ENCODE assay signal across 21 cellular contexts in the genomic region with DNA sequence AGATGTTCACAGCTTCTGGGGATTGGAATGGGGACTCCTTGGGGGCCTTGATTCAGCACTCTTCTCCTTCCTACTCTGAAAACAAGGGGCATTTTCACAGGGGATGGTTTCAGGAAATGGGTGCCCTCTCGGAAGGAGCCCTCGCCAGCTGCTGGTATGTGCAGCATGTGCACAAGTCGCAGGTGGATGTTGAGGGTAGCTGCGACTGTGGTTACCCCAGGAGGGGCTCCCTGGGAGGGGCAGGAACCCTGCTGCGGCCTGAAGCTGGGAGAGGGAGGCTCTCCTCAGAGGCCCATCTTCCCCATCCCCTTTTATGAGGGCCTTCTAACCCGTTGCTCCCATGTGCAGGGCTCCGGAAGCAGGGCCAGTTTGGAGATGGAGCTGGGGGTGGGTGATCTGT. TPM values are rescaled to one million over a fixed set of nuclear protein-coding genes. Genes with fewer than 3 reads are reported as not detected.
DNase-seq lines count a peak whose midpoint lies in the region; ATAC-seq and TF ChIP-seq lines count a peak whose summit lies in the region.
"Had no signal": no experiment of that assay in that cellular context is flagged by ENCODE, and none has a peak within 500 bp of the region (broad histone marks: within the 10 kb centered on the region; RNA-seq: fewer than 3 reads in every experiment).

No MANE protein-coding gene starts in this region.

- H3K27me3 ChIP-seq in BLaER1, result no peaks in the 10 kb centered on the region

- no peak overlapping the region for H3K4me3 Mint-ChIP-seq in activated CD8-positive, alpha-beta T cell treated with anti-CD3 and anti-CD28 coated beads, Interleukin-2, amount 10 ng/mL, durations not matched to agents 7 days and 5 days
- no peak overlapping the region for H3K4me3 Mint-ChIP-seq in activated CD8-positive, alpha-beta T cell treated with anti-CD3 and anti-CD28 coated beads for 36 hours
- H3K4me3 Mint-ChIP-seq in neural crest cell, result peak overlapping the region; percentile 38
- no peak overlapping the region for H3K4me3 Mint-ChIP-seq in activated CD4-positive, alpha-beta T cell treated with anti-CD3 and anti-CD28 coated beads, Interleukin-2, amount 10 ng/mL, durations not matched to agents 7 days and 5 days
- H3K4me3 Mint-ChIP-seq: CD4-positive, alpha-beta T cell; GM23338; H9 had no signal

- intact Hi-C loops in activated CD8-positive, alpha-beta T cell treated with anti-CD3 and anti-CD28 coated beads for 36 hours (cut with micrococcal nuclease), result no loop called here

- no peak overlapping the region for H3K4me3 ChIP-seq in BLaER1
- H3K4me3 ChIP-seq in Jurkat, Clone E6-1 (ENCODE audit: low read length), result peak overlapping the region; percentile 11
- H3K4me3 ChIP-seq: GM23338 had no signal

- H3K9me3 ChIP-seq in BLaER1, result no peaks in the 10 kb centered on the region

- no peaks in the 10 kb centered on the region for H3K27me3 Mint-ChIP-seq in activated CD8-positive, alpha-beta T cell treated with anti-CD3 and anti-CD28 coated beads, Interleukin-2, amount 10 ng/mL, durations not matched to agents 7 days and 5 days (ENCODE audit: low read depth)
- H3K27me3 Mint-ChIP-seq in activated CD8-positive, alpha-beta T cell treated with anti-CD3 and anti-CD28 coated beads for 36 hours, result no peaks in the 10 kb centered on the region
- no peaks in the 10 kb centered on the region for H3K27me3 Mint-ChIP-seq in neural crest cell (ENCODE audit: low read depth)
- H3K27me3 Mint-ChIP-seq in activated CD4-positive, alpha-beta T cell treated with anti-CD3 and anti-CD28 coated beads, Interleukin-2, amount 10 ng/mL, durations not matched to agents 7 days and 5 days, result no peaks in the 10 kb centered on the region
- H3K27me3 Mint-ChIP-seq: CD4-positive, alpha-beta T cell had no signal

- H3K4me1 Mint-ChIP-seq in activated CD8-positive, alpha-beta T cell treated with anti-CD3 and anti-CD28 coated beads, Interleukin-2, amount 10 ng/mL, durations not matched to agents 7 days and 5 days (ENCODE audit: low read depth), result no peaks in the 10 kb centered on the region
- peaks cover 3% of the 10 kb centered on the region for H3K4me1 Mint-ChIP-seq in activated CD8-positive, alpha-beta T cell treated with anti-CD3 and anti-CD28 coated beads for 36 hours (ENCODE audit: low read depth)
- H3K4me1 Mint-ChIP-seq in neural crest cell, result peaks cover 3% of the 10 kb centered on the region
- peaks cover 4% of the 10 kb centered on the region for H3K4me1 Mint-ChIP-seq in activated CD4-positive, alpha-beta T cell treated with anti-CD3 and anti-CD28 coated beads, Interleukin-2, amount 10 ng/mL, durations not matched to agents 7 days and 5 days
- H3K4me1 Mint-ChIP-seq: GM23338, H9 had no signal

- POLR2A ChIA-PET in activated CD8-positive, alpha-beta T cell treated with anti-CD3 and anti-CD28 coated beads, Interleukin-2, amount 10 ng/mL, durations not matched to agents 7 days and 5 days (lab: Charles Lee), result interaction anchor here (0.6 kb wide), 2 partner anchors 25 to 297 kb away, joined by 3 read pairs; no protein-coding TSS in a partner anchor
- POLR2A ChIA-PET in activated CD8-positive, alpha-beta T cell treated with anti-CD3 and anti-CD28 coated beads for 36 hours (lab: Charles Lee), result no interaction called here
- POLR2A ChIA-PET in activated CD4-positive, alpha-beta T cell treated with anti-CD3 and anti-CD28 coated beads, Interleukin-2, amount 10 ng/mL, durations not matched to agents 7 days and 5 days (lab: Charles Lee), result no interaction called here

- H3K9ac ChIP-seq in BLaER1, result peak overlapping the region; percentile 53; the same call in 1 of the 2 replicates

- DNase-seq in activated CD8-positive, alpha-beta T cell treated with anti-CD3 and anti-CD28 coated beads, Interleukin-2, amount 10 ng/mL, durations not matched to agents 7 days and 5 days, result no peak
- no peak for DNase-seq in activated CD8-positive, alpha-beta T cell treated with anti-CD3 and anti-CD28 coated beads for 36 hours
- DNase-seq in Jurkat, Clone E6-1 (ENCODE audit: low read depth, low spot score), result peak; percentile 65
- DNase-seq in neural crest cell (ENCODE audit: low read depth, low spot score) (no peak), KG1 (lab: John Stamatoyannopoulos, UW) (no peak)
- DNase-seq in activated CD4-positive, alpha-beta T cell treated with anti-CD3 and anti-CD28 coated beads, Interleukin-2, amount 10 ng/mL, durations not matched to agents 7 days and 5 days, result no peak
- DNase-seq: CD4-positive, alpha-beta T cell; DMS53; H9; KBM-7; NCI-H1048; NCI-H1417 treated with DMSO at 0.1 percent for 48 hours; NCI-H1694 treated with DMSO at 0.1 percent for 48 hours; NCI-H2081; NCI-H2227 treated with DMSO at 0.1 percent for 48 hours; NCI-H526 treated with DMSO at 0.1 percent for 48 hours; RPMI8226; SHP77 had no signal

- TF ChIP-seq CTCF in activated CD8-positive, alpha-beta T cell treated with anti-CD3 and anti-CD28 coated beads for 36 hours (IDR thresholded peaks at IDR 0.05), result no peak
- no peak for TF ChIP-seq CTCF in neural crest cell (conservative IDR thresholded peaks at IDR 0.05)

- peak overlapping the region; percentile 59 for H3K27ac ChIP-seq in BLaER1

- no peaks in the 10 kb centered on the region for H3K9me3 Mint-ChIP-seq in activated CD8-positive, alpha-beta T cell treated with anti-CD3 and anti-CD28 coated beads, Interleukin-2, amount 10 ng/mL, durations not matched to agents 7 days and 5 days (ENCODE audit: insufficient read depth)
- no peaks in the 10 kb centered on the region for H3K9me3 Mint-ChIP-seq in activated CD8-positive, alpha-beta T cell treated with anti-CD3 and anti-CD28 coated beads for 36 hours
- H3K9me3 Mint-ChIP-seq in neural crest cell, result no peaks in the 10 kb centered on the region
- H3K9me3 Mint-ChIP-seq in activated CD4-positive, alpha-beta T cell treated with anti-CD3 and anti-CD28 coated beads, Interleukin-2, amount 10 ng/mL, durations not matched to agents 7 days and 5 days, result no peaks in the 10 kb centered on the region
- H3K9me3 Mint-ChIP-seq: CD4-positive, alpha-beta T cell; GM23338; H9 had no signal

- H3K4me2 ChIP-seq in BLaER1, result peak overlapping the region; percentile 39
- H3K4me2 ChIP-seq: GM23338 had no signal

- peaks cover 37% of the 10 kb centered on the region for H3K4me1 ChIP-seq in BLaER1

- peaks cover 18% of the 10 kb centered on the region for H3K36me3 ChIP-seq in BLaER1

- CTCF ChIA-PET in activated CD8-positive, alpha-beta T cell treated with anti-CD3 and anti-CD28 coated beads, Interleukin-2, amount 10 ng/mL, durations not matched to agents 7 days and 5 days (lab: Charles Lee), result no interaction called here
- CTCF ChIA-PET in activated CD8-positive, alpha-beta T cell treated with anti-CD3 and anti-CD28 coated beads for 36 hours (lab: Charles Lee), result no interaction called here
- CTCF ChIA-PET in activated CD4-positive, alpha-beta T cell treated with anti-CD3 and anti-CD28 coated beads, Interleukin-2, amount 10 ng/mL, durations not matched to agents 7 days and 5 days (lab: Charles Lee), result interaction anchor here (1.3 kb wide), 2 partner anchors 19 to 32 kb away, joined by 3 to 5 read pairs; no protein-coding TSS in a partner anchor

- no peaks in the 10 kb centered on the region for H3K36me3 Mint-ChIP-seq in activated CD8-positive, alpha-beta T cell treated with anti-CD3 and anti-CD28 coated beads, Interleukin-2, amount 10 ng/mL, durations not matched to agents 7 days and 5 days (ENCODE audit: low read depth)
- peaks cover 6% of the 10 kb centered on the region for H3K36me3 Mint-ChIP-seq in activated CD8-positive, alpha-beta T cell treated with anti-CD3 and anti-CD28 coated beads for 36 hours (ENCODE audit: low read depth)
- peaks cover 2% of the 10 kb centered on the region for H3K36me3 Mint-ChIP-seq in neural crest cell (ENCODE audit: low read depth)
- no peaks in the 10 kb centered on the region for H3K36me3 Mint-ChIP-seq in activated CD4-positive, alpha-beta T cell treated with anti-CD3 and anti-CD28 coated beads, Interleukin-2, amount 10 ng/mL, durations not matched to agents 7 days and 5 days (ENCODE audit: low read depth)

- H3K27ac Mint-ChIP-seq in activated CD8-positive, alpha-beta T cell treated with anti-CD3 and anti-CD28 coated beads, Interleukin-2, amount 10 ng/mL, durations not matched to agents 7 days and 5 days, result peak overlapping the region; percentile 12
- no peak overlapping the region for H3K27ac Mint-ChIP-seq in activated CD8-positive, alpha-beta T cell treated with anti-CD3 and anti-CD28 coated beads for 36 hours
- no peak overlapping the region for H3K27ac Mint-ChIP-seq in neural crest cell (ENCODE audit: unreplicated experiment)
- no peak overlapping the region for H3K27ac Mint-ChIP-seq in activated CD4-positive, alpha-beta T cell treated with anti-CD3 and anti-CD28 coated beads, Interleukin-2, amount 10 ng/mL, durations not matched to agents 7 days and 5 days
- H3K27ac Mint-ChIP-seq: CD4-positive, alpha-beta T cell; GM23338; H9 had no signal

- no peak for ATAC-seq in activated CD8-positive, alpha-beta T cell treated with anti-CD3 and anti-CD28 coated beads, Interleukin-2, amount 10 ng/mL, durations not matched to agents 7 days and 5 days
- no peak for ATAC-seq in activated CD8-positive, alpha-beta T cell treated with anti-CD3 and anti-CD28 coated beads for 36 hours
- no peak for ATAC-seq in HG03457 (IDR thresholded peaks at IDR 0.05; ENCODE audit: unreplicated experiment)
- ATAC-seq: GM23338 had no signal

- no peaks in the 10 kb centered on the region for H4K20me1 ChIP-seq in BLaER1

RNA-seq across cellular contexts. Expression of gene ZNF446, which starts 6.2 kb away (rescaled TPM):
- 1 to 10 TPM; 6.9 to 7.8 TPM for total RNA-seq in activated CD8-positive, alpha-beta T cell treated with anti-CD3 and anti-CD28 coated beads, Interleukin-2, amount 10 ng/mL, durations not matched to agents 7 days and 5 days
- 1 to 10 TPM; 3.5 to 4.0 TPM for total RNA-seq in activated CD8-positive, alpha-beta T cell treated with anti-CD3 and anti-CD28 coated beads for 36 hours
- 10.8 TPM for polyA plus RNA-seq in Jurkat, Clone E6-1 (2012; ENCODE audit: insufficient read depth, insufficient read length)
- 16.5 and 18.6 TPM in 2 replicates for total RNA-seq in neural crest cell
- total RNA-seq in activated CD4-positive, alpha-beta T cell treated with anti-CD3 and anti-CD28 coated beads, Interleukin-2, amount 10 ng/mL, durations not matched to agents 7 days and 5 days, result 1 to 10 TPM; 7.6 to 7.9 TPM

RNA-seq across cellular contexts. Expression of gene ZNF324, which starts 15.5 kb away (rescaled TPM):
- 10 to 100 TPM; 13.8 to 15.8 TPM for total RNA-seq in activated CD8-positive, alpha-beta T cell treated with anti-CD3 and anti-CD28 coated beads, Interleukin-2, amount 10 ng/mL, durations not matched to agents 7 days and 5 days
- 10 to 100 TPM in 1 of 2 experiments, 1 to 10 TPM in 1; 8.1 to 10.1 TPM for total RNA-seq in activated CD8-positive, alpha-beta T cell treated with anti-CD3 and anti-CD28 coated beads for 36 hours
- polyA plus RNA-seq in Jurkat, Clone E6-1 (2012; ENCODE audit: insufficient read depth, insufficient read length), result 5.7 TPM
- total RNA-seq in neural crest cell, result 17.5 and 18.8 TPM in 2 replicates
- total RNA-seq in activated CD4-positive, alpha-beta T cell treated with anti-CD3 and anti-CD28 coated beads, Interleukin-2, amount 10 ng/mL, durations not matched to agents 7 days and 5 days, result 10 to 100 TPM in 1 of 2 experiments, 1 to 10 TPM in 1; 9.0 to 12.7 TPM

RNA-seq across cellular contexts. Expression of gene SLC27A5, which starts 29.4 kb away (rescaled TPM):
- 10 to 100 TPM; 12.2 to 14.4 TPM for total RNA-seq in activated CD8-positive, alpha-beta T cell treated with anti-CD3 and anti-CD28 coated beads, Interleukin-2, amount 10 ng/mL, durations not matched to agents 7 days and 5 days
- total RNA-seq in activated CD8-positive, alpha-beta T cell treated with anti-CD3 and anti-CD28 coated beads for 36 hours, result 10 to 100 TPM; 21.7 to 26.6 TPM
- polyA plus RNA-seq in Jurkat, Clone E6-1 (2012; ENCODE audit: insufficient read depth, insufficient read length), result 32.6 TPM
- total RNA-seq in neural crest cell, result 16.2 and 17.5 TPM in 2 replicates
- total RNA-seq in activated CD4-positive, alpha-beta T cell treated with anti-CD3 and anti-CD28 coated beads, Interleukin-2, amount 10 ng/mL, durations not matched to agents 7 days and 5 days, result 10 to 100 TPM in 1 of 2 experiments, 1 to 10 TPM in 1; 9.8 to 10.2 TPM

RNA-seq across cellular contexts. Expression of gene ZNF324B, which starts 30.9 kb away (rescaled TPM):
- 10 to 100 TPM; 10.6 to 12.5 TPM for total RNA-seq in activated CD8-positive, alpha-beta T cell treated with anti-CD3 and anti-CD28 coated beads, Interleukin-2, amount 10 ng/mL, durations not matched to agents 7 days and 5 days
- 1 to 10 TPM; 7.6 to 8.2 TPM for total RNA-seq in activated CD8-positive, alpha-beta T cell treated with anti-CD3 and anti-CD28 coated beads for 36 hours
- 8.6 TPM for polyA plus RNA-seq in Jurkat, Clone E6-1 (2012; ENCODE audit: insufficient read depth, insufficient read length)
- total RNA-seq in neural crest cell, result 11.9 and 14.8 TPM in 2 replicates
- 10 to 100 TPM in 1 of 2 experiments, 1 to 10 TPM in 1; 9.8 to 10.3 TPM for total RNA-seq in activated CD4-positive, alpha-beta T cell treated with anti-CD3 and anti-CD28 coated beads, Interleukin-2, amount 10 ng/mL, durations not matched to agents 7 days and 5 days

RNA-seq across cellular contexts. Expression of gene ZBTB45, which starts 37.2 kb away (rescaled TPM):
- total RNA-seq in activated CD8-positive, alpha-beta T cell treated with anti-CD3 and anti-CD28 coated beads, Interleukin-2, amount 10 ng/mL, durations not matched to agents 7 days and 5 days, result 10 to 100 TPM; 13.9 to 16.7 TPM
- 1 to 10 TPM; 7.4 to 7.9 TPM for total RNA-seq in activated CD8-positive, alpha-beta T cell treated with anti-CD3 and anti-CD28 coated beads for 36 hours
- polyA plus RNA-seq in Jurkat, Clone E6-1 (2012; ENCODE audit: insufficient read depth, insufficient read length), result 16.5 TPM
- 24.1 and 27.3 TPM in 2 replicates for total RNA-seq in neural crest cell
- 10 to 100 TPM; 17.9 to 19.9 TPM for total RNA-seq in activated CD4-positive, alpha-beta T cell treated with anti-CD3 and anti-CD28 coated beads, Interleukin-2, amount 10 ng/mL, durations not matched to agents 7 days and 5 days
